9 cellular contexts compared by ENCODE assay signal in genomic region chr5:68378204-68378830, GRCh38.
DNase-seq lines count a peak whose midpoint lies in the region; ATAC-seq lines count a peak whose summit lies in the region.
"Had no signal": no experiment of that assay in that cellular context is flagged by ENCODE, and none has a peak within 500 bp of the region (broad histone marks: within the 10 kb centered on the region; RNA-seq: fewer than 3 reads in every experiment).

No MANE protein-coding gene starts in this region.

- H3K27ac ChIP-seq in SK-N-MC = peak overlapping the region; percentile 32; the same call in 1 of the 2 replicates

- peaks cover 1 to 8% of the 10 kb centered on the region in 2 donors for H3K36me3 Mint-ChIP-seq in activated naive CD4-positive, alpha-beta T cell treated with anti-CD3 and anti-CD28 coated beads, Interleukin-2, amount 50 U/mL, for 72 hours

- intact Hi-C loops in Right ventricle myocardium inferior (cut with DNase I) = no loop called here

- no peak for DNase-seq in activated naive CD4-positive, alpha-beta T cell treated with anti-CD3 and anti-CD28 coated beads, Interleukin-2, amount 50 U/mL, for 72 hours (ENCODE audit: low spot score in 2 of 2)
- no peak for DNase-seq in activated naive CD4-positive, alpha-beta T cell (lab: John Stamatoyannopoulos, UW)
- no peak for DNase-seq in SK-N-MC (ENCODE audit: low read depth, low spot score)
- DNase-seq in ACHN = no peak
- DNase-seq in NCI-H2029 treated with DMSO at 0.1 percent for 48 hours (lab: John Stamatoyannopoulos, UW) = no peak
- no peak for DNase-seq in AG08395 (ENCODE audit: low spot score)
- DNase-seq in Right ventricle myocardium inferior (ENCODE audit: missing footprints) = no peak
- DNase-seq: activated T-cell treated with anti-CD3 and anti-CD28 coated beads, Interleukin-2, amount 50 U/mL, for 4 hours had no signal

- H3K4me3 ChIP-seq in SK-N-MC = no peak overlapping the region

- H3K27ac Mint-ChIP-seq in activated naive CD4-positive, alpha-beta T cell treated with anti-CD3 and anti-CD28 coated beads, Interleukin-2, amount 50 U/mL, for 72 hours = peak overlapping the region in 1 of 2 donors; percentile 36

- H3K9ac ChIP-seq in SK-N-MC (ENCODE audit: insufficient read length) = no peak overlapping the region

- no peaks in the 10 kb centered on the region for H3K36me3 ChIP-seq in SK-N-MC (ENCODE audit: insufficient read depth, low read length)

- peaks cover 0 to 10% of the 10 kb centered on the region in 2 donors for H3K9me3 Mint-ChIP-seq in activated naive CD4-positive, alpha-beta T cell treated with anti-CD3 and anti-CD28 coated beads, Interleukin-2, amount 50 U/mL, for 72 hours
- H3K9me3 Mint-ChIP-seq: activated T-cell treated with anti-CD3 and anti-CD28 coated beads, Interleukin-2, amount 50 U/mL, for 4 hours had no signal

- peak; percentile 24 to 34 for ATAC-seq in activated naive CD4-positive, alpha-beta T cell treated with anti-CD3 and anti-CD28 coated beads, Interleukin-2, amount 50 U/mL, for 72 hours
- peak; percentile 70 for ATAC-seq in HG02885 (IDR thresholded peaks at IDR 0.05; ENCODE audit: poor library complexity, unreplicated experiment)
- no peak for ATAC-seq in Right ventricle myocardium inferior
- ATAC-seq: activated T-cell treated with anti-CD3 and anti-CD28 coated beads, Interleukin-2, amount 50 U/mL, for 4 hours had no signal

- in situ Hi-C loops in ACHN (cut with HindIII; ENCODE audit: low pct_ligation_motif_present, low pct_unique_long_range_greater_than_20kb, low sequenced_read_pairs) = no loop called here

- H3K9me3 ChIP-seq in SK-N-MC (ENCODE audit: low read depth, low read length) = no peaks in the 10 kb centered on the region
